ENCODE assay signal across 1 cellular context in genomic region chr1:236605030-236605806, GRCh38.
TF ChIP-seq lines count a peak whose summit lies in the region.

No MANE protein-coding gene starts in this region.

TF ChIP-seq in HepG2, 621 proteins besides CTCF, POLR2A, EP300 and RAD21 (continued from another document):
- no peak for TF ChIP-seq ZNF883 (CRISPR knock-in tag; IDR thresholded peaks at IDR 0.05; ENCODE audit: not compliant biosample characterization)
- TF ChIP-seq ZBTB33 (CRISPR knock-in tag; IDR thresholded peaks at IDR 0.05): peak; percentile 92
- 0 out of 2 replicates have a peak, but pooled peaks have one; percentile 49 for TF ChIP-seq BRF2 (CRISPR knock-in tag; IDR thresholded peaks at IDR 0.05)
- TF ChIP-seq RBAK (CRISPR knock-in tag; IDR thresholded peaks at IDR 0.05): no peak
- no peak; the same call in 1 of the 2 replicates for TF ChIP-seq ZNF558 (CRISPR knock-in tag; IDR thresholded peaks at IDR 0.05; ENCODE audit: borderline replicate concordance)
- TF ChIP-seq ZNF674 (CRISPR knock-in tag; IDR thresholded peaks at IDR 0.05; ENCODE audit: low read depth): no peak
TF ChIP-seq in HepG2: peak in this region for 2.
